Comparison of ENCODE assay signal across 23 cellular contexts in the genomic region with DNA sequence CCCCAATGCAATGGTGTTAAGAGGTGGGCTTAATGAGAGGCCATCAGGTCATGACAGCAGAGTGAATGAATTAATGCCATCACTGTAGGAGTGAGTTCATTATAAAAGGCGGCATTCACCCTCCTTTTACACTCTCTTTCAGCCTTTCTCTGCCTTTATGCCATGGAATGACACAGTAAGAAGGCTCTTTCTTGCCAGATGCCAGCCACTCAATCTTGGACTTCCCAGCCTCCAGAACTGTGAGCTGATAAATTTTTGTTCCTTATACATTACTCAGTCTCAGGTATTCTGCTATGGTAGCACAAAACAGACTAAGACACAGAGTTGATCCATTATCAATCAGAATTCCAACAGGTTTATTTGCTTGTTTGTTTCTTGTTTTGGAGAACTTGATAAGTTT. TPM values are rescaled to one million over a fixed set of nuclear protein-coding genes. Genes with fewer than 3 reads are reported as not detected.
"Had no signal": no experiment of that assay in that cellular context is flagged by ENCODE, and none has a peak within 500 bp of the region (broad histone marks: within the 10 kb centered on the region; RNA-seq: fewer than 3 reads in every experiment).

No MANE protein-coding gene starts in this region.

- H3K27ac Mint-ChIP-seq: activated CD4-positive, alpha-beta memory T cell treated with anti-CD3 and anti-CD28 coated beads for 36 hours; activated CD8-positive, alpha-beta memory T cell treated with anti-CD3 and anti-CD28 coated beads, Interleukin-2, amount 10 ng/mL, durations not matched to agents 7 days and 5 days; activated naive CD4-positive, alpha-beta T cell treated with anti-CD3 and anti-CD28 coated beads, Interleukin-2, amount 10 ng/mL, durations not matched to agents 7 days and 5 days; activated T-cell treated with anti-CD3 and anti-CD28 coated beads, Interleukin-2, amount 50 U/mL, for 24 hours; stimulated activated naive CD8-positive, alpha-beta T cell treated with anti-CD3 and anti-CD28 coated beads, Interleukin-15, amount 100 ng/mL, for 72 hours had no signal

- H3K4me3 ChIP-seq: ascending aorta, heart left ventricle, lower lobe of right lung, spleen, upper lobe of left lung had no signal

- H3K27ac ChIP-seq: ascending aorta, lower lobe of right lung, spleen, upper lobe of left lung had no signal

- DNase-seq: activated CD4-positive, alpha-beta memory T cell treated with anti-CD3 and anti-CD28 coated beads for 36 hours; activated CD4-positive, alpha-beta T cell treated with anti-CD3 and anti-CD28 coated beads for 1 hour; activated CD8-positive, alpha-beta memory T cell treated with anti-CD3 and anti-CD28 coated beads, Interleukin-2, amount 10 ng/mL, durations not matched to agents 7 days and 5 days; activated naive CD4-positive, alpha-beta T cell treated with anti-CD3 and anti-CD28 coated beads, Interleukin-2, amount 10 ng/mL, durations not matched to agents 7 days and 5 days; activated T-cell treated with anti-CD3 and anti-CD28 coated beads, Interleukin-2, amount 50 U/mL, for 24 hours; heart left ventricle; left colon; lower lobe of right lung; naive thymus-derived CD4-positive, alpha-beta T cell; occipital lobe; right cardiac atrium; spleen; stimulated activated naive CD8-positive, alpha-beta T cell treated with anti-CD3 and anti-CD28 coated beads, Interleukin-15, amount 100 ng/mL, for 72 hours; T-helper 1 cell; T1000; upper lobe of left lung had no signal

- H3K9me3 ChIP-seq: lower lobe of right lung, spleen, upper lobe of left lung had no signal

- H3K4me3 Mint-ChIP-seq: activated CD4-positive, alpha-beta memory T cell treated with anti-CD3 and anti-CD28 coated beads for 36 hours; activated CD8-positive, alpha-beta memory T cell treated with anti-CD3 and anti-CD28 coated beads, Interleukin-2, amount 10 ng/mL, durations not matched to agents 7 days and 5 days; activated naive CD4-positive, alpha-beta T cell treated with anti-CD3 and anti-CD28 coated beads, Interleukin-2, amount 10 ng/mL, durations not matched to agents 7 days and 5 days; activated T-cell treated with anti-CD3 and anti-CD28 coated beads, Interleukin-2, amount 50 U/mL, for 24 hours had no signal

- ATAC-seq: activated CD8-positive, alpha-beta memory T cell treated with anti-CD3 and anti-CD28 coated beads, Interleukin-2, amount 10 ng/mL, durations not matched to agents 7 days and 5 days; heart left ventricle; left colon; lower lobe of right lung; naive thymus-derived CD4-positive, alpha-beta T cell; right cardiac atrium; stimulated activated naive CD8-positive, alpha-beta T cell treated with anti-CD3 and anti-CD28 coated beads, Interleukin-15, amount 100 ng/mL, for 72 hours had no signal

- H3K36me3 ChIP-seq: ascending aorta, heart left ventricle, lower lobe of right lung, spleen, upper lobe of left lung had no signal

- H3K27me3 Mint-ChIP-seq: activated CD4-positive, alpha-beta memory T cell treated with anti-CD3 and anti-CD28 coated beads for 36 hours; activated CD8-positive, alpha-beta memory T cell treated with anti-CD3 and anti-CD28 coated beads, Interleukin-2, amount 10 ng/mL, durations not matched to agents 7 days and 5 days; activated naive CD4-positive, alpha-beta T cell treated with anti-CD3 and anti-CD28 coated beads, Interleukin-2, amount 10 ng/mL, durations not matched to agents 7 days and 5 days; activated T-cell treated with anti-CD3 and anti-CD28 coated beads, Interleukin-2, amount 50 U/mL, for 24 hours; naive thymus-derived CD4-positive, alpha-beta T cell; progenitor cell of endocrine pancreas; stimulated activated naive CD8-positive, alpha-beta T cell treated with anti-CD3 and anti-CD28 coated beads, Interleukin-15, amount 100 ng/mL, for 72 hours had no signal

- H3K36me3 Mint-ChIP-seq: activated CD4-positive, alpha-beta memory T cell treated with anti-CD3 and anti-CD28 coated beads for 36 hours; activated naive CD4-positive, alpha-beta T cell treated with anti-CD3 and anti-CD28 coated beads, Interleukin-2, amount 10 ng/mL, durations not matched to agents 7 days and 5 days had no signal

- H3K27me3 ChIP-seq: ascending aorta, heart left ventricle, spleen, upper lobe of left lung had no signal

- H3K9me3 Mint-ChIP-seq: activated CD4-positive, alpha-beta memory T cell treated with anti-CD3 and anti-CD28 coated beads for 36 hours; activated naive CD4-positive, alpha-beta T cell treated with anti-CD3 and anti-CD28 coated beads, Interleukin-2, amount 10 ng/mL, durations not matched to agents 7 days and 5 days; activated T-cell treated with anti-CD3 and anti-CD28 coated beads, Interleukin-2, amount 50 U/mL, for 24 hours; stimulated activated naive CD8-positive, alpha-beta T cell treated with anti-CD3 and anti-CD28 coated beads, Interleukin-15, amount 100 ng/mL, for 72 hours had no signal

RNA-seq across cellular contexts. Expression of a gene that starts 36.2 kb away (rescaled TPM):
- total RNA-seq: activated CD4-positive, alpha-beta memory T cell treated with anti-CD3 and anti-CD28 coated beads for 36 hours; activated CD8-positive, alpha-beta memory T cell treated with anti-CD3 and anti-CD28 coated beads, Interleukin-2, amount 10 ng/mL, durations not matched to agents 7 days and 5 days; ascending aorta; dermis microvascular lymphatic vessel endothelial cell; epithelial cell of proximal tubule; frontal cortex; heart left ventricle; left colon; lower lobe of right lung; mononuclear cell; naive thymus-derived CD4-positive, alpha-beta T cell; occipital lobe; progenitor cell of endocrine pancreas; right cardiac atrium; spleen; temporal lobe; upper lobe of left lung had no signal
- polyA plus RNA-seq: heart left ventricle; naive thymus-derived CD4-positive, alpha-beta T cell; right cardiac atrium; spleen had no signal

RNA-seq across cellular contexts. Expression of a gene that starts 55.8 kb away (rescaled TPM):
- total RNA-seq: activated CD4-positive, alpha-beta memory T cell treated with anti-CD3 and anti-CD28 coated beads for 36 hours; activated CD8-positive, alpha-beta memory T cell treated with anti-CD3 and anti-CD28 coated beads, Interleukin-2, amount 10 ng/mL, durations not matched to agents 7 days and 5 days; ascending aorta; dermis microvascular lymphatic vessel endothelial cell; epithelial cell of proximal tubule; frontal cortex; heart left ventricle; left colon; lower lobe of right lung; naive thymus-derived CD4-positive, alpha-beta T cell; occipital lobe; progenitor cell of endocrine pancreas; right cardiac atrium; spleen; upper lobe of left lung had no signal
- polyA plus RNA-seq: heart left ventricle; naive thymus-derived CD4-positive, alpha-beta T cell; right cardiac atrium; spleen had no signal
